Comparison of ENCODE assay signal across 7 cellular contexts in genomic region chrX:30196322-30196721, GRCh38. TPM values are rescaled to one million over a fixed set of nuclear protein-coding genes. Genes with fewer than 3 reads are reported as not detected.
A peak's percentile ranks its signal among the peaks of the same experiment; 100 is the strongest.
DNase-seq lines count a peak whose midpoint lies in the region; ATAC-seq, FAIRE-seq and TF ChIP-seq lines count a peak whose summit lies in the region.

No MANE protein-coding gene starts in this region.

- ATAC-seq in GM18867 (IDR thresholded peaks at IDR 0.05; ENCODE audit: unreplicated experiment) (peak; percentile 80), WTC11 (peak; percentile 80), HG03469 (IDR thresholded peaks at IDR 0.05; ENCODE audit: unreplicated experiment) (no peak)

- no peaks in the 10 kb centered on the region for H3K36me3 ChIP-seq in CD4-positive, alpha-beta memory T cell (ENCODE audit: insufficient read depth, low read length)

- H3K9me3 Mint-ChIP-seq in WTC11 = no peaks in the 10 kb centered on the region
- no peaks in the 10 kb centered on the region for H3K9me3 Mint-ChIP-seq in nephron progenitor cell
- H3K9me3 Mint-ChIP-seq in CD4-positive, alpha-beta memory T cell = no peaks in the 10 kb centered on the region

- peaks cover 38% of the 10 kb centered on the region for H3K4me1 Mint-ChIP-seq in WTC11
- no peaks in the 10 kb centered on the region for H3K4me1 Mint-ChIP-seq in nephron progenitor cell
- no peaks in the 10 kb centered on the region for H3K4me1 Mint-ChIP-seq in CD4-positive, alpha-beta memory T cell

- DNase-seq in HTR-8/SVneo (ENCODE audit: insufficient read length, low spot score) = peak; percentile 70
- no peak for DNase-seq in WTC11 (ENCODE audit: low spot score)
- DNase-seq in nephron progenitor cell = no peak
- DNase-seq in CD4-positive, alpha-beta memory T cell = no peak
- DNase-seq in activated CD4-positive, alpha-beta T cell treated with anti-CD3 and anti-CD28 coated beads, Interleukin-2, amount 50 U/mL, for 4 hours = no peak

- H3K27ac Mint-ChIP-seq in WTC11 (no peak overlapping the region), nephron progenitor cell (no peak overlapping the region)
- no peak overlapping the region for H3K27ac Mint-ChIP-seq in CD4-positive, alpha-beta memory T cell

- peak; percentile 95 for FAIRE-seq in HTR-8/SVneo (lab: Jason Lieb, UNC)

- no peaks in the 10 kb centered on the region for H3K4me1 ChIP-seq in CD4-positive, alpha-beta memory T cell (ENCODE audit: insufficient read depth, low read length)

- no peak overlapping the region for H3K4me3 ChIP-seq in CD4-positive, alpha-beta memory T cell (ENCODE audit: low read length in 2 of 2)

- H3K27me3 Mint-ChIP-seq in WTC11 (ENCODE audit: low read depth) (no peaks in the 10 kb centered on the region), nephron progenitor cell (ENCODE audit: low read depth, poor library complexity) (no peaks in the 10 kb centered on the region)
- H3K27me3 Mint-ChIP-seq in CD4-positive, alpha-beta memory T cell = no peaks in the 10 kb centered on the region

- intact Hi-C loops in CD4-positive, alpha-beta memory T cell (cut with micrococcal nuclease) = no loop called here

- CTCF ChIA-PET in WTC11 (lab: Charles Lee) = interaction anchor here (0.6 to 1.6 kb wide), 4 partner anchors 14 to 166 kb away, joined by 3 to 17 read pairs (median 4); no protein-coding TSS in a partner anchor
- CTCF ChIA-PET in CD4-positive, alpha-beta memory T cell (lab: Charles Lee; ENCODE audit: partially characterized antibody) = no interaction called here

- H3K27me3 ChIP-seq in CD4-positive, alpha-beta memory T cell (ENCODE audit: insufficient read depth, low read length) = no peaks in the 10 kb centered on the region

- H3K9me3 ChIP-seq in CD4-positive, alpha-beta memory T cell (ENCODE audit: control insufficient read depth in 1 of 2, low read length in 2 of 2) = no peaks in the 10 kb centered on the region

- TF ChIP-seq CTCF in WTC11 (IDR thresholded peaks at IDR 0.05) (no peak), nephron progenitor cell (IDR thresholded peaks at IDR 0.05) (peak; percentile 15)

- H3K36me3 Mint-ChIP-seq in WTC11 = no peaks in the 10 kb centered on the region
- no peaks in the 10 kb centered on the region for H3K36me3 Mint-ChIP-seq in nephron progenitor cell (ENCODE audit: low read depth)
- H3K36me3 Mint-ChIP-seq in CD4-positive, alpha-beta memory T cell = no peaks in the 10 kb centered on the region

- no peak overlapping the region for H3K27ac ChIP-seq in CD4-positive, alpha-beta memory T cell (ENCODE audit: low read depth, low read length)

- H3K4me3 Mint-ChIP-seq in WTC11 = no peak overlapping the region
- H3K4me3 Mint-ChIP-seq in nephron progenitor cell = no peak overlapping the region
- H3K4me3 Mint-ChIP-seq in CD4-positive, alpha-beta memory T cell = no peak overlapping the region

- POLR2A ChIA-PET in WTC11 (lab: Charles Lee) = no interaction called here
- POLR2A ChIA-PET in CD4-positive, alpha-beta memory T cell (lab: Charles Lee; ENCODE audit: partially characterized antibody) = no interaction called here

TF ChIP-seq in WTC11, 78 proteins besides CTCF, POLR2A, EP300 and RAD21:
- TF ChIP-seq SOX15 (CRISPR knock-in tag; IDR thresholded peaks at IDR 0.05) = no peak

RNA-seq across cellular contexts. Expression of gene MAGEB2, which starts 19.0 kb away (rescaled TPM):
- total RNA-seq in WTC11 (2021) = 0.21 to 0.35 TPM (median 0.23 TPM) in 3 replicates
- total RNA-seq in CD4-positive, alpha-beta memory T cell = not detected
- not detected for polyA plus RNA-seq in CD4-positive, alpha-beta memory T cell

RNA-seq across cellular contexts. Expression of gene MAGEB3, which starts 34.1 kb away (rescaled TPM):
- 0.11 TPM in 1 of 3 replicates, not detected in the others for total RNA-seq in WTC11 (2021)
- total RNA-seq in CD4-positive, alpha-beta memory T cell = not detected
- polyA plus RNA-seq in CD4-positive, alpha-beta memory T cell = not detected

RNA-seq across cellular contexts. Expression of gene MAGEB4, which starts 45.5 kb away (rescaled TPM):
- total RNA-seq in WTC11 (2021) = not detected in 3 replicates
- total RNA-seq in CD4-positive, alpha-beta memory T cell = not detected
- polyA plus RNA-seq in CD4-positive, alpha-beta memory T cell = not detected

RNA-seq across cellular contexts. Expression of gene MAGEB1, which starts 50.6 kb away (rescaled TPM):
- 0.09 to 0.22 TPM in 2 of 3 replicates, not detected in the other for total RNA-seq in WTC11 (2021)
- total RNA-seq in CD4-positive, alpha-beta memory T cell = not detected
- polyA plus RNA-seq in CD4-positive, alpha-beta memory T cell = not detected
